1 cellular context compared by ENCODE assay signal in genomic region chr19:48868196-48868886, GRCh38.
A peak's percentile ranks its signal among the peaks of the same experiment; 100 is the strongest.
TF ChIP-seq lines count a peak whose summit lies in the region.

PLEKHA4 (minus strand) TSS chr19:48868617; CDS start chr19:48867620, 997 bp downstream.

TF ChIP-seq in K562, 482 proteins besides CTCF, POLR2A, EP300 and RAD21 (continued from another document and continues in another):
- TF ChIP-seq ZNF318 (IDR thresholded peaks at IDR 0.05; ENCODE audit: borderline replicate concordance in 1 of 2, low read depth in 1 of 2): peak in 1 of 2 experiments; percentile 64; a peak in 1 of 4 replicates
- TF ChIP-seq ZBTB12 (CRISPR knock-in tag; IDR thresholded peaks at IDR 0.05): no peak
- peak; percentile 58; the same call in 1 of the 2 replicates for TF ChIP-seq GATAD2A (IDR thresholded peaks at IDR 0.05)
- TF ChIP-seq ELF4 (CRISPR knock-in tag; IDR thresholded peaks at IDR 0.05): peak; percentile 88
- 0 out of 2 replicates have a peak, but pooled peaks have one; percentile 41 for TF ChIP-seq OTX1 (CRISPR knock-in tag; IDR thresholded peaks at IDR 0.05)
- TF ChIP-seq MIER1 (IDR thresholded peaks at IDR 0.05; ENCODE audit: low read depth): peak; percentile 67; the same call in 1 of the 2 replicates
- no peak for TF ChIP-seq IRF1 (CRISPR knock-in tag; IDR thresholded peaks at IDR 0.05; ENCODE audit: borderline replicate concordance)
- TF ChIP-seq NFYB (IDR thresholded peaks at IDR 0.05; ENCODE audit: extremely low read depth, insufficient read length): no peak
- TF ChIP-seq ZNF263 (CRISPR knock-in tag; IDR thresholded peaks at IDR 0.05; ENCODE audit: borderline replicate concordance): peak; percentile 76
- TF ChIP-seq NR2C1 (IDR thresholded peaks at IDR 0.05): peak; percentile 36; the same call in 1 of the 2 replicates
- TF ChIP-seq NR2C1 (tag; IDR thresholded peaks at IDR 0.05): no peak
- TF ChIP-seq ZNF324 (CRISPR knock-in tag; IDR thresholded peaks at IDR 0.05): no peak
- peak; percentile 68; the same call in 1 of the 2 replicates for TF ChIP-seq NFATC3 (IDR thresholded peaks at IDR 0.05)
- TF ChIP-seq POLR2B (IDR thresholded peaks at IDR 0.05; ENCODE audit: low read depth, partially characterized antibody): peak; percentile 58
- TF ChIP-seq AFF1 (IDR thresholded peaks at IDR 0.05; ENCODE audit: low read depth in 1 of 2, partially characterized antibody in 2 of 2): peak in 1 of 2 experiments; percentile 79
- no peak for TF ChIP-seq NR2C2 (CRISPR knock-in tag; IDR thresholded peaks at IDR 0.05)
- TF ChIP-seq NR2C2 (tag; IDR thresholded peaks at IDR 0.05): peak; percentile 36; the same call in 1 of the 2 replicates
- TF ChIP-seq NBN (IDR thresholded peaks at IDR 0.05; ENCODE audit: low read depth): peak; percentile 80; the same call in 1 of the 2 replicates
- no peak for TF ChIP-seq FOS (IDR thresholded peaks at IDR 0.05; ENCODE audit: extremely low read depth, insufficient read length)
- peak; percentile 66 for TF ChIP-seq ZFX (CRISPR knock-in tag; IDR thresholded peaks at IDR 0.05)
- TF ChIP-seq HMBOX1 (IDR thresholded peaks at IDR 0.05): no peak
- no peak; the same call in 1 of the 2 replicates for TF ChIP-seq SMARCC2 (IDR thresholded peaks at IDR 0.05; ENCODE audit: low read depth)
- TF ChIP-seq ZNF512 (tag; IDR thresholded peaks at IDR 0.05): peak; percentile 90
- TF ChIP-seq HNRNPLL (IDR thresholded peaks at IDR 0.05; ENCODE audit: low read depth, low read length, poor library complexity, severe bottlenecking): no peak
- TF ChIP-seq NFIC (IDR thresholded peaks at IDR 0.05): peak; percentile 29; the same call in 1 of the 2 replicates
- TF ChIP-seq ZNF174 (CRISPR knock-in tag; IDR thresholded peaks at IDR 0.05): no peak
- TF ChIP-seq ZBTB26 (CRISPR knock-in tag; IDR thresholded peaks at IDR 0.05): peak; percentile 83; the same call in 1 of the 2 replicates
- TF ChIP-seq MTA3 (IDR thresholded peaks at IDR 0.05; ENCODE audit: borderline replicate concordance): 0 out of 2 replicates have a peak, but pooled peaks have one; percentile 4
- no peak for TF ChIP-seq PREB (CRISPR knock-in tag; IDR thresholded peaks at IDR 0.05)
- no peak for TF ChIP-seq PTBP1 (IDR thresholded peaks at IDR 0.05; ENCODE audit: low read depth, low read length)
- TF ChIP-seq SMAD1 (IDR thresholded peaks at IDR 0.05; ENCODE audit: low read depth, low read length, partially characterized antibody): no peak
- TF ChIP-seq SLC30A9 (CRISPR knock-in tag; IDR thresholded peaks at IDR 0.05): no peak
- peak; percentile 74 for TF ChIP-seq ZBTB2 (IDR thresholded peaks at IDR 0.05)
- no peak; the same call in none of the 2 replicates for TF ChIP-seq BCOR (IDR thresholded peaks at IDR 0.05)
- no peak for TF ChIP-seq TBL1XR1 (IDR thresholded peaks at IDR 0.05; ENCODE audit: low read length in 2 of 2)
- TF ChIP-seq E2F4 (CRISPR knock-in tag; IDR thresholded peaks at IDR 0.05; ENCODE audit: low read depth): no peak
- no peak for TF ChIP-seq CBX2 (IDR thresholded peaks at IDR 0.05; ENCODE audit: insufficient read depth, low read length, poor library complexity, severe bottlenecking)
